In the genomic region with DNA sequence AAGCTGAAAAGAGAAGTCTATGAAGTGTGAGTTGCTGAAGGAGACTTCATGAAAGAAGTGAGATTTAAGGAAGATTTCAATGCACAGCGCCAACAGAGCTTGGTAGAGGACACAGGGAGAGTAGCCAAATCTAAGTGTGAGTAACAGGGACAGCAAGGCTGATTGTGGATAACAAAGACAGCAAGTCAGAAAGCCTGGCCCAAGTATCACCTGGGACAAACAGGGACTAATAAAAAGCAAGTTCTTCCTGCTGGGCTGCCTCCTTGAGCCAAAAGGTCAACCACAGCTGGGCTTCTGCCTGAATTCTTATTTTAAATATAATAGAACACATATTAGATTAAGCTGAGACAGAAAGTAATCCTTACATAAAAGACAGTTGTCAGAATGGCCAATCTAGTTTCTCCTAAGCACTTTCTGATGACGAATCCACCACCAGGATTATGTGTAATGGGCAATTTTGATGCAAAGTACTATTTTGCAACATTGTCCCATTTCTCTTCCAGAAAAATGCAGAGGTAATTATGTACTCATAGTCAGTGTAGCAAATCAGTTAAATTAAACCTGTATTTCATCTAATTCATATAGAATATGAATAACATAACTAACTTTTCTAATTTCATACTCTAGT, we compare ENCODE assay signal across 11 cellular contexts.
DNase-seq lines count a peak whose midpoint lies in the region; ATAC-seq, FAIRE-seq and TF ChIP-seq lines count a peak whose summit lies in the region.
"Had no signal": no experiment of that assay in that cellular context is flagged by ENCODE, and none has a peak within 500 bp of the region (broad histone marks: within the 10 kb centered on the region; RNA-seq: fewer than 3 reads in every experiment).

No MANE protein-coding gene starts in this region.

- H3K9me2 ChIP-seq in GM23338 (ENCODE audit: insufficient read depth) = no peaks in the 10 kb centered on the region; the same call in 1 of the 2 replicates

- no peak overlapping the region for H3K4me3 ChIP-seq in A549
- no peak overlapping the region for H3K4me3 ChIP-seq in GM23338

- H3F3A ChIP-seq in GM23338 (replicated peaks; ENCODE audit: low read depth) = no peaks in the 10 kb centered on the region

- ATAC-seq in A549 (no peak; a peak in 1 of 6 replicates), GM23338 (peak; percentile 50)

- peaks cover 7% of the 10 kb centered on the region for H4K20me1 ChIP-seq in GM23338 (replicated peaks; ENCODE audit: insufficient read depth)

- H3K4me1 ChIP-seq in A549 (peaks cover 32% of the 10 kb centered on the region), GM23338 (ENCODE audit: insufficient read depth) (peaks cover 48% of the 10 kb centered on the region)

- CTCF ChIA-PET in A549 (lab: Yijun Ruan, JAX) = interaction anchor here (1.3 to 2.4 kb wide), 3 partner anchors 15 to 225 kb away, joined by 3 to 9 read pairs (median 7); no protein-coding TSS in a partner anchor

- peaks cover 40% of the 10 kb centered on the region for H3K4me1 Mint-ChIP-seq in GM23338

- H3K9me3 ChIP-seq in A549 = no peaks in the 10 kb centered on the region

- peaks cover 96% of the 10 kb centered on the region for H3K79me2 ChIP-seq in GM23338 (replicated peaks; ENCODE audit: insufficient read depth)

- TF ChIP-seq EP300 in A549 (IDR thresholded peaks at IDR 0.05) = no peak

- POLR2A ChIA-PET in A549 (lab: Yijun Ruan, JAX) = no interaction called here

- FAIRE-seq in A549 (lab: Jason Lieb, UNC) (no peak), RCC 7860 (lab: Jason Lieb, UNC) (no peak)
- FAIRE-seq: H1 had no signal

- no peak for DNase-seq in A549 (ENCODE audit: low read depth in 1 of 2, low spot score in 1 of 2)
- no peak for DNase-seq in GM23338 (ENCODE audit: low spot score)
- DNase-seq in RCC 7860 (ENCODE audit: low spot score) = peak; percentile 16
- DNase-seq in iPS-NIHi7 (ENCODE audit: extremely low spot score) = peak; percentile 43
- DNase-seq in effector CD4-positive, alpha-beta T cell = no peak
- no peak for DNase-seq in HK-2 (ENCODE audit: unreplicated experiment)
- no peak for DNase-seq in middle frontal gyrus (ENCODE audit: extremely low spot score, low spot score)
- DNase-seq in NCI-H187 (lab: John Stamatoyannopoulos, UW) = no peak
- DNase-seq: CD8-positive, alpha-beta T cell had no signal

- TF ChIP-seq POLR2A in A549 (IDR thresholded peaks at IDR 0.05; ENCODE audit: low read length) = no peak

- H3K4me3 Mint-ChIP-seq in GM23338 = no peak overlapping the region
- H3K4me3 Mint-ChIP-seq: CD8-positive, alpha-beta T cell had no signal

- H3K36me3 Mint-ChIP-seq in GM23338 (ENCODE audit: low read depth) = peaks cover 5% of the 10 kb centered on the region; the same call in 2 of the 3 replicates

- H3K27ac ChIP-seq in A549 (no peak overlapping the region), GM23338 (ENCODE audit: low read depth) (peak overlapping the region; percentile 64; the same call in 1 of the 2 replicates)

- peak overlapping the region; percentile 6; the same call in 1 of the 2 replicates for H3K27ac Mint-ChIP-seq in GM23338
- H3K27ac Mint-ChIP-seq: CD8-positive, alpha-beta T cell had no signal

- 90% methylated on average over 2 of the region's 2 CpGs for WGBS in A549 (ENCODE audit: missing lambda C conversion rate)

- no peaks in the 10 kb centered on the region for H3K36me3 ChIP-seq in GM23338 (ENCODE audit: insufficient read depth)

- TF ChIP-seq RAD21 in A549 (conservative IDR thresholded peaks at IDR 0.05 in 1 of 2, IDR thresholded peaks at IDR 0.05 in 1 of 2) = no peak

- H3K4me2 ChIP-seq in A549 (peak overlapping the region; percentile 51), GM23338 (no peak overlapping the region)

- H2AFZ ChIP-seq in GM23338 = no peak overlapping the region

- H3K27me3 Mint-ChIP-seq in GM23338 (ENCODE audit: insufficient read depth, low read depth, poor library complexity) = peaks cover 4% of the 10 kb centered on the region
- H3K27me3 Mint-ChIP-seq: naive thymus-derived CD4-positive, alpha-beta T cell had no signal

- H3K27me3 ChIP-seq in GM23338 (ENCODE audit: insufficient read depth) = no peaks in the 10 kb centered on the region

- no peaks in the 10 kb centered on the region for H3K9me3 Mint-ChIP-seq in GM23338
- H3K9me3 Mint-ChIP-seq: CD8-positive, alpha-beta T cell; naive thymus-derived CD4-positive, alpha-beta T cell had no signal

- TF ChIP-seq CTCF in A549 (IDR thresholded peaks at IDR 0.05) (no peak), GM23338 (conservative IDR thresholded peaks at IDR 0.05; ENCODE audit: low read depth in 2 of 2) (no peak)

TF ChIP-seq in A549, 52 proteins besides CTCF, POLR2A, EP300 and RAD21:
- TF ChIP-seq MAFK (IDR thresholded peaks at IDR 0.05; ENCODE audit: partially characterized antibody) = no peak
- TF ChIP-seq, protein P1, sequence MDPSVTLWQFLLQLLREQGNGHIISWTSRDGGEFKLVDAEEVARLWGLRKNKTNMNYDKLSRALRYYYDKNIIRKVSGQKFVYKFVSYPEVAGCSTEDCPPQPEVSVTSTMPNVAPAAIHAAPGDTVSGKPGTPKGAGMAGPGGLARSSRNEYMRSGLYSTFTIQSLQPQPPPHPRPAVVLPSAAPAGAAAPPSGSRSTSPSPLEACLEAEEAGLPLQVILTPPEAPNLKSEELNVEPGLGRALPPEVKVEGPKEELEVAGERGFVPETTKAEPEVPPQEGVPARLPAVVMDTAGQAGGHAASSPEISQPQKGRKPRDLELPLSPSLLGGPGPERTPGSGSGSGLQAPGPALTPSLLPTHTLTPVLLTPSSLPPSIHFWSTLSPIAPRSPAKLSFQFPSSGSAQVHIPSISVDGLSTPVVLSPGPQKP (IDR thresholded peaks at IDR 0.05; ENCODE audit: low read depth, low read length) = no peak
- no peak for TF ChIP-seq JUN (IDR thresholded peaks at IDR 0.05)
- no peak for TF ChIP-seq ZC3H11A (IDR thresholded peaks at IDR 0.05)

TF ChIP-seq in GM23338, 12 proteins besides CTCF, POLR2A, EP300 and RAD21:
- no peak for TF ChIP-seq JUNB (IDR thresholded peaks at IDR 0.05; ENCODE audit: unreplicated experiment)

Comparison
In these comparisons a context has a peak if more than half of its experiments do, and no peak if none do; other contexts are left out.
1. DNase-seq: peak in RCC 7860 (single experiment) and iPS-NIHi7 (single experiment); none in A549 (0 of 2), GM23338 (single experiment), effector CD4-positive, alpha-beta T cell (single experiment), HK-2 (single experiment), middle frontal gyrus (single experiment) and NCI-H187 (0 of 2).